Comparison of ENCODE assay signal across 13 cellular contexts in genomic region chr1:150477733-150478132, GRCh38. TPM values are rescaled to one million over a fixed set of nuclear protein-coding genes. Genes with fewer than 3 reads are reported as not detected.
A peak's percentile ranks its signal among the peaks of the same experiment; 100 is the strongest.
DNase-seq lines count a peak whose midpoint lies in the region; ATAC-seq and TF ChIP-seq lines count a peak whose summit lies in the region.
"Had no signal": no experiment of that assay in that cellular context is flagged by ENCODE, and none has a peak within 500 bp of the region (broad histone marks: within the 10 kb centered on the region; RNA-seq: fewer than 3 reads in every experiment).

No MANE protein-coding gene starts in this region.

- ATAC-seq in HG02885 (IDR thresholded peaks at IDR 0.05; ENCODE audit: poor library complexity, unreplicated experiment), result no peak

- peak in 2 of 3 experiments; percentile 6 to 15 for DNase-seq in NCI-H1417 (lab: John Stamatoyannopoulos, UW)
- DNase-seq in NCI-H1417 treated with DMSO at 0.1 percent for 48 hours (lab: John Stamatoyannopoulos, UW), result no peak
- DNase-seq in HT1080 (ENCODE audit: low read depth), result peak; percentile 27
- peak; percentile 82 for DNase-seq in choroid plexus epithelial cell (ENCODE audit: low read depth)
- DNase-seq in stimulated activated CD4-positive, alpha-beta T cell treated with anti-CD3 and anti-CD28 coated beads, Interleukin-4, amount 100 ng/mL, for 4 hours, result no peak
- DNase-seq in medulla oblongata (ENCODE audit: extremely low spot score), result no peak
- DNase-seq: adrenal gland, kidney glomerular epithelial cell, NCI-H345, pancreas, uterus had no signal

- peaks cover 49% of the 10 kb centered on the region for H3K4me1 Mint-ChIP-seq in nephron

- no peaks in the 10 kb centered on the region for H3K9me3 Mint-ChIP-seq in nephron

- TF ChIP-seq CTCF in choroid plexus epithelial cell (conservative IDR thresholded peaks at IDR 0.05; ENCODE audit: low read depth, low read length) (no peak), nephron (IDR thresholded peaks at IDR 0.05; ENCODE audit: unreplicated experiment in 3 of 3) (no peak)

- H3K27me3 Mint-ChIP-seq in nephron (ENCODE audit: low read depth), result peaks cover 5% of the 10 kb centered on the region

- H3K4me3 Mint-ChIP-seq in nephron, result no peak overlapping the region

- peak overlapping the region; percentile 76 to 89 (median 85) for H3K27ac Mint-ChIP-seq in nephron

- H3K36me3 Mint-ChIP-seq in nephron (ENCODE audit: low read depth), result peaks cover 16% of the 10 kb centered on the region

- no peak overlapping the region for H3K4me3 ChIP-seq in choroid plexus epithelial cell (ENCODE audit: low read depth, low read length)
- H3K4me3 ChIP-seq: adrenal gland, pancreas, uterus had no signal

RNA-seq across cellular contexts. Expression of gene TARS2, which starts 9.5 kb away (rescaled TPM):
- 21.0 and 30.4 TPM in 2 replicates for total RNA-seq in HT1080 (2014; rRNA removed; shearing (Covaris generic))
- 19.6 and 20.6 TPM in 2 replicates for polyA plus RNA-seq in HT1080 (2015; cell fraction: cytosol; rRNA removed)
- polyA plus RNA-seq in HT1080 (2015; cell fraction: nucleus; rRNA removed), result 35.9 and 41.0 TPM in 2 replicates

RNA-seq across cellular contexts. Expression of gene ECM1, which starts 30.2 kb away (rescaled TPM):
- total RNA-seq in HT1080 (2014; rRNA removed; shearing (Covaris generic)), result 11.3 and 17.7 TPM in 2 replicates
- polyA plus RNA-seq in HT1080 (2015; cell fraction: cytosol; rRNA removed), result 15.4 and 18.5 TPM in 2 replicates
- polyA plus RNA-seq in HT1080 (2015; cell fraction: nucleus; rRNA removed), result 47.4 and 67.1 TPM in 2 replicates

RNA-seq across cellular contexts. Expression of gene FALEC, which starts 37.8 kb away (rescaled TPM):
- not detected in 2 replicates for total RNA-seq in HT1080 (2014; rRNA removed; shearing (Covaris generic))
- 0.64 TPM in 1 of 2 replicates, not detected in the other for polyA plus RNA-seq in HT1080 (2015; cell fraction: cytosol; rRNA removed)
- not detected in 2 replicates for polyA plus RNA-seq in HT1080 (2015; cell fraction: nucleus; rRNA removed)
- total RNA-seq: pancreas had no signal
- polyA plus RNA-seq: pancreas had no signal

Comparison
In these comparisons a context has a peak if more than half of its experiments do, and no peak if none do; other contexts are left out.
1. DNase-seq: peak in NCI-H1417 (2 of 3), HT1080 (single experiment) and choroid plexus epithelial cell (single experiment); none in NCI-H1417 treated with DMSO at 0.1 percent for 48 hours (single experiment), stimulated activated CD4-positive, alpha-beta T cell treated with anti-CD3 and anti-CD28 coated beads, Interleukin-4, amount 100 ng/mL, for 4 hours (0 of 2) and medulla oblongata (single experiment).